In the genomic region with DNA sequence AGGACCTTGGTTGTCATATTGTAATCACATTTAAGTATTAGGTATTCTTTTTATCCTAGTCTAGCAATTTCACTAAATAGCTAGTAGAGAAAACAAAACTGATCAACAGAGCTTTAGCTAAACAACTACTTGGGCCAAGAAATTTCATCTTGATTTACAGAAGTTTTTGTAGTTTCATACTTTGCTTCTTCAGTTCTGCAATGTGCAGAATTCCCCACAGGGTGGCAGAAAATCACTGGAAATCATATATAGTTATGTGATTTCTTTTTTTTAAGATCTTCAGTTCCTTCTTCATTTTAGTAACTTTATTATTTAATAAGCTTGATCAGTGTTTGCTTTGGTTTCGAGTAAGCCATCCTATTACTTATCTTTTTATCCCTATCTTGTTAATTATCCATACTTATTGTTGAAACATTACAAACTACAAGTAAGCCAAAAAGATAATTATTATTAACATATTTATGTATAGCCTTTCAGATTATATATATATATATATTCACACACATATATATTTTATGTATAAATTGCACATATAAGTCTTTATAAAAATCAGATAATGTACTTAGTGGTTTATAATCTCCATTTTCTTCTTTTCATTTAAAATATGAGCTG, we compare ENCODE assay signal across 8 cellular contexts.
DNase-seq lines count a peak whose midpoint lies in the region; ATAC-seq and TF ChIP-seq lines count a peak whose summit lies in the region.

No MANE protein-coding gene starts in this region.

- no peak for TF ChIP-seq POLR2A in erythroblast (IDR thresholded peaks at IDR 0.05; ENCODE audit: low read length)

- no peak for ATAC-seq in GM21526 (IDR thresholded peaks at IDR 0.05; ENCODE audit: low FRiP score, unreplicated experiment)

- DNase-seq in activated CD8-positive, alpha-beta memory T cell treated with anti-CD3 and anti-CD28 coated beads, Interleukin-2, amount 50 U/mL, for 4 hours, result peak; percentile 49
- DNase-seq in activated CD8-positive, alpha-beta memory T cell treated with anti-CD3 and anti-CD28 coated beads for 24 hours, result no peak
- DNase-seq in NCI-H2171 (lab: John Stamatoyannopoulos, UW), result peak; percentile 5
- DNase-seq in activated CD4-positive, alpha-beta T cell treated with anti-CD3 and anti-CD28 coated beads, Interleukin-2, amount 50 U/mL, for 1 hour, result peak; percentile 44
- peak; percentile 68 to 76 for DNase-seq in erythroblast (lab: John Stamatoyannopoulos, UW)
- DNase-seq in pons (ENCODE audit: low spot score), result peak; percentile 56
- no peak for DNase-seq in NCI-H2029 treated with DMSO at 0.1 percent for 48 hours (lab: John Stamatoyannopoulos, UW)

Comparison
In these comparisons a context has a peak if more than half of its experiments do, and no peak if none do; other contexts are left out.
1. DNase-seq: peak in activated CD8-positive, alpha-beta memory T cell treated with anti-CD3 and anti-CD28 coated beads, Interleukin-2, amount 50 U/mL, for 4 hours (single experiment), NCI-H2171 (single experiment), activated CD4-positive, alpha-beta T cell treated with anti-CD3 and anti-CD28 coated beads, Interleukin-2, amount 50 U/mL, for 1 hour (single experiment), erythroblast (2 of 2) and pons (single experiment); none in activated CD8-positive, alpha-beta memory T cell treated with anti-CD3 and anti-CD28 coated beads for 24 hours (single experiment) and NCI-H2029 treated with DMSO at 0.1 percent for 48 hours (single experiment).